ENCODE assay signal across 26 cellular contexts in the genomic region with DNA sequence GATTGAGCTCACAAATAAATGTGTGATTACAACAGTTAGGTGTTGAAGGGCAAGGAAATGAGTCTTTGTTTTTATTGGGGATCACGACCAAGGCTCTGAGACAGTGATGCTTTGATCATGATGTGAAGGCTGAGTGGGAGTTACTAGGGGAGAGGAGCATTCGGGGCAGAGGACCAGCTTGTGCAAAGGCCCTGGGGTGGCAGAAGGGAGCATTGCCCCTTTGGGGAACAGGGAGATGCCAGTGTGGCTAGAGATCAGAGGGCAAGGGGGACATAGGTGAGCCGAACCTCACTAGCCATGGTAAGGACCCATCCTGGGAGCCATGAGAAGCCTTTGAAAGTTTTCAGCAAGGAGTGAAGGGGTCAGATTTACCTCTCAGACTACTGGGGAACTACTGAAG. TPM values are rescaled to one million over a fixed set of nuclear protein-coding genes. Genes with fewer than 3 reads are reported as not detected.
DNase-seq lines count a peak whose midpoint lies in the region; ATAC-seq, FAIRE-seq and TF ChIP-seq lines count a peak whose summit lies in the region.
"Had no signal": no experiment of that assay in that cellular context is flagged by ENCODE, and none has a peak within 500 bp of the region (broad histone marks: within the 10 kb centered on the region; RNA-seq: fewer than 3 reads in every experiment).

No MANE protein-coding gene starts in this region.

- H3K4me3 Mint-ChIP-seq in natural killer cell treated with Interleukin-12 subunit alpha and Interleukin-12 subunit beta and Interleukin-15 and Interleukin-18, amount 100 ng/mL, for 72 hours: no peak overlapping the region
- no peak overlapping the region for H3K4me3 Mint-ChIP-seq in natural killer cell
- peak overlapping the region; percentile 6 for H3K4me3 Mint-ChIP-seq in astrocyte (ENCODE audit: unreplicated experiment)
- no peak overlapping the region for H3K4me3 Mint-ChIP-seq in stimulated activated effector memory CD8-positive, alpha-beta T cell treated with anti-CD3 and anti-CD28 coated beads, Interleukin-12 subunit alpha, Interleukin-12 subunit beta, amount 100 ng/mL, for 72 hours
- no peak overlapping the region for H3K4me3 Mint-ChIP-seq in stimulated activated naive B cell treated with anti-CD40 and anti-IgM and Interleukin-4, amounts not matched to agents 10 μg/mL and 1 μg/mL and 100 μg/mL, for 72 hours
- H3K4me3 Mint-ChIP-seq: CD14-positive monocyte; CD4-positive, alpha-beta T cell; CD8-positive, alpha-beta memory T cell had no signal

- H3K4me2 ChIP-seq in astrocyte (ENCODE audit: low read length): no peak overlapping the region
- H3K4me2 ChIP-seq: A549; BLaER1 treated with 17β-estradiol and CSF1 and Interleukin-3, amounts not matched to agents 10 nM and 100 nM had no signal

- H3K9me3 ChIP-seq in astrocyte (ENCODE audit: insufficient read depth, low read depth, low read length): no peaks in the 10 kb centered on the region
- H3K9me3 ChIP-seq: A549, BE2C had no signal

- no peak for DNase-seq in natural killer cell treated with Interleukin-12 subunit alpha and Interleukin-12 subunit beta and Interleukin-15 and Interleukin-18, amount 100 ng/mL, for 72 hours (ENCODE audit: low spot score)
- DNase-seq in natural killer cell: no peak
- no peak for DNase-seq in astrocyte (ENCODE audit: low read depth)
- no peak for DNase-seq in stimulated activated effector memory CD8-positive, alpha-beta T cell treated with anti-CD3 and anti-CD28 coated beads, Interleukin-12 subunit alpha, Interleukin-12 subunit beta, amount 100 ng/mL, for 72 hours (ENCODE audit: low spot score in 2 of 2)
- DNase-seq in NCI-H1105 treated with DMSO at 0.1 percent for 48 hours (lab: John Stamatoyannopoulos, UW): no peak
- DNase-seq in stimulated activated naive B cell treated with anti-CD40 and anti-IgM and Interleukin-4, amounts not matched to agents 10 μg/mL and 1 μg/mL and 100 μg/mL, for 72 hours: no peak
- DNase-seq: 8988T; ACHN; AML-193; BE2C; CD4-positive, alpha-beta T cell; CD8-positive, alpha-beta memory T cell; DMS 273 treated with DMSO at 0.1 percent for 48 hours; DMS79; EL; GDM1; GM23248; H7; HCEC 1CT had no signal

- no peak for FAIRE-seq in astrocyte (lab: Jason Lieb, UNC)
- FAIRE-seq: A549, D721Med, GM12878, GM19239, H1 had no signal

- intact Hi-C loops in natural killer cell (cut with micrococcal nuclease): no loop called here

- no peaks in the 10 kb centered on the region for H3K79me2 ChIP-seq in astrocyte (ENCODE audit: insufficient read depth, low read length)

- no peak overlapping the region for H3K4me3 ChIP-seq in astrocyte (ENCODE audit: insufficient read depth, low read depth, low read length)
- H3K4me3 ChIP-seq: A549; BLaER1 treated with 17β-estradiol and CSF1 and Interleukin-3, amounts not matched to agents 10 nM and 100 nM; GM12878; GM23248 had no signal

- H3K9me3 Mint-ChIP-seq in natural killer cell treated with Interleukin-12 subunit alpha and Interleukin-12 subunit beta and Interleukin-15 and Interleukin-18, amount 100 ng/mL, for 72 hours: peaks cover 4% of the 10 kb centered on the region
- H3K9me3 Mint-ChIP-seq in natural killer cell: peaks cover 0 to 2% of the 10 kb centered on the region in 2 donors
- peaks cover 5% of the 10 kb centered on the region for H3K9me3 Mint-ChIP-seq in astrocyte (ENCODE audit: unreplicated experiment)
- peaks cover 6% of the 10 kb centered on the region for H3K9me3 Mint-ChIP-seq in stimulated activated effector memory CD8-positive, alpha-beta T cell treated with anti-CD3 and anti-CD28 coated beads, Interleukin-12 subunit alpha, Interleukin-12 subunit beta, amount 100 ng/mL, for 72 hours
- peaks cover 10 to 13% of the 10 kb centered on the region in 2 donors for H3K9me3 Mint-ChIP-seq in stimulated activated naive B cell treated with anti-CD40 and anti-IgM and Interleukin-4, amounts not matched to agents 10 μg/mL and 1 μg/mL and 100 μg/mL, for 72 hours
- H3K9me3 Mint-ChIP-seq: CD4-positive, alpha-beta T cell had no signal

- H3K36me3 Mint-ChIP-seq in natural killer cell treated with Interleukin-12 subunit alpha and Interleukin-12 subunit beta and Interleukin-15 and Interleukin-18, amount 100 ng/mL, for 72 hours: peaks cover 11% of the 10 kb centered on the region
- H3K36me3 Mint-ChIP-seq in natural killer cell (no peaks in the 10 kb centered on the region), astrocyte (ENCODE audit: low read depth, unreplicated experiment) (no peaks in the 10 kb centered on the region)
- H3K36me3 Mint-ChIP-seq in stimulated activated effector memory CD8-positive, alpha-beta T cell treated with anti-CD3 and anti-CD28 coated beads, Interleukin-12 subunit alpha, Interleukin-12 subunit beta, amount 100 ng/mL, for 72 hours: peaks cover 67% of the 10 kb centered on the region
- peaks cover 0 to 25% of the 10 kb centered on the region in 2 donors for H3K36me3 Mint-ChIP-seq in stimulated activated naive B cell treated with anti-CD40 and anti-IgM and Interleukin-4, amounts not matched to agents 10 μg/mL and 1 μg/mL and 100 μg/mL, for 72 hours
- H3K36me3 Mint-ChIP-seq: CD14-positive monocyte had no signal

- H3K4me1 Mint-ChIP-seq in natural killer cell treated with Interleukin-12 subunit alpha and Interleukin-12 subunit beta and Interleukin-15 and Interleukin-18, amount 100 ng/mL, for 72 hours (ENCODE audit: low read depth in 2 of 2): peaks cover 29 to 36% of the 10 kb centered on the region in 2 donors
- H3K4me1 Mint-ChIP-seq in natural killer cell (peaks cover 16 to 22% of the 10 kb centered on the region in 2 donors), astrocyte (ENCODE audit: low read depth, unreplicated experiment) (no peaks in the 10 kb centered on the region)
- peaks cover 30% of the 10 kb centered on the region for H3K4me1 Mint-ChIP-seq in stimulated activated effector memory CD8-positive, alpha-beta T cell treated with anti-CD3 and anti-CD28 coated beads, Interleukin-12 subunit alpha, Interleukin-12 subunit beta, amount 100 ng/mL, for 72 hours
- H3K4me1 Mint-ChIP-seq in stimulated activated naive B cell treated with anti-CD40 and anti-IgM and Interleukin-4, amounts not matched to agents 10 μg/mL and 1 μg/mL and 100 μg/mL, for 72 hours: peaks cover 9 to 19% of the 10 kb centered on the region in 2 donors

- no peak overlapping the region for H2AFZ ChIP-seq in astrocyte (ENCODE audit: low read depth, low read length)
- H2AFZ ChIP-seq: GM23248 had no signal

- TF ChIP-seq CTCF in natural killer cell (IDR thresholded peaks at IDR 0.05) (no peak), astrocyte (IDR thresholded peaks at IDR 0.05; ENCODE audit: insufficient read depth, low read depth, low read length) (no peak)

- H3K4me1 ChIP-seq in astrocyte (ENCODE audit: insufficient read depth, low read length): no peaks in the 10 kb centered on the region
- H3K4me1 ChIP-seq: A549, BE2C had no signal

- H3K27me3 ChIP-seq in astrocyte (ENCODE audit: insufficient read depth, low read length): peaks cover 5% of the 10 kb centered on the region
- H3K27me3 ChIP-seq: BE2C; BLaER1 treated with 17β-estradiol and CSF1 and Interleukin-3, amounts not matched to agents 10 nM and 100 nM had no signal

- no peaks in the 10 kb centered on the region for H4K20me1 ChIP-seq in astrocyte (ENCODE audit: insufficient read depth, low read length)
- H4K20me1 ChIP-seq: BLaER1 treated with 17β-estradiol and CSF1 and Interleukin-3, amounts not matched to agents 10 nM and 100 nM had no signal

- ATAC-seq in natural killer cell treated with Interleukin-12 subunit alpha and Interleukin-12 subunit beta and Interleukin-15 and Interleukin-18, amount 100 ng/mL, for 72 hours: no peak
- no peak for ATAC-seq in natural killer cell
- no peak for ATAC-seq in stimulated activated effector memory CD8-positive, alpha-beta T cell treated with anti-CD3 and anti-CD28 coated beads, Interleukin-12 subunit alpha, Interleukin-12 subunit beta, amount 100 ng/mL, for 72 hours
- ATAC-seq in stimulated activated naive B cell treated with anti-CD40 and anti-IgM and Interleukin-4, amounts not matched to agents 10 μg/mL and 1 μg/mL and 100 μg/mL, for 72 hours (replicated peaks): no peak
- ATAC-seq: A549, GM12878 had no signal

- H3K27ac ChIP-seq in astrocyte (ENCODE audit: low read depth, low read length): no peak overlapping the region
- H3K27ac ChIP-seq: A549; BLaER1 treated with 17β-estradiol and CSF1 and Interleukin-3, amounts not matched to agents 10 nM and 100 nM; GM23248 had no signal

- no peaks in the 10 kb centered on the region for H3K36me3 ChIP-seq in astrocyte (ENCODE audit: insufficient read depth, low read length)
- H3K36me3 ChIP-seq: BE2C had no signal

- H3K27ac Mint-ChIP-seq in natural killer cell treated with Interleukin-12 subunit alpha and Interleukin-12 subunit beta and Interleukin-15 and Interleukin-18, amount 100 ng/mL, for 72 hours: peak overlapping the region; percentile 4 to 67
- H3K27ac Mint-ChIP-seq in natural killer cell: no peak overlapping the region
- peak overlapping the region; percentile 44 for H3K27ac Mint-ChIP-seq in astrocyte (ENCODE audit: unreplicated experiment)
- peak overlapping the region; percentile 4 for H3K27ac Mint-ChIP-seq in stimulated activated effector memory CD8-positive, alpha-beta T cell treated with anti-CD3 and anti-CD28 coated beads, Interleukin-12 subunit alpha, Interleukin-12 subunit beta, amount 100 ng/mL, for 72 hours
- H3K27ac Mint-ChIP-seq in stimulated activated naive B cell treated with anti-CD40 and anti-IgM and Interleukin-4, amounts not matched to agents 10 μg/mL and 1 μg/mL and 100 μg/mL, for 72 hours: no peak overlapping the region
- H3K27ac Mint-ChIP-seq: CD14-positive monocyte; CD4-positive, alpha-beta T cell had no signal

- H3K9ac ChIP-seq in astrocyte (ENCODE audit: low read length): no peak overlapping the region
- H3K9ac ChIP-seq: BLaER1 treated with 17β-estradiol and CSF1 and Interleukin-3, amounts not matched to agents 10 nM and 100 nM; GM23248 had no signal

- no peaks in the 10 kb centered on the region for H3K27me3 Mint-ChIP-seq in natural killer cell treated with Interleukin-12 subunit alpha and Interleukin-12 subunit beta and Interleukin-15 and Interleukin-18, amount 100 ng/mL, for 72 hours
- H3K27me3 Mint-ChIP-seq in natural killer cell (ENCODE audit: low read depth in 2 of 2) (no peaks in the 10 kb centered on the region), astrocyte (ENCODE audit: low read depth, unreplicated experiment) (peaks cover 12% of the 10 kb centered on the region)
- no peaks in the 10 kb centered on the region for H3K27me3 Mint-ChIP-seq in stimulated activated naive B cell treated with anti-CD40 and anti-IgM and Interleukin-4, amounts not matched to agents 10 μg/mL and 1 μg/mL and 100 μg/mL, for 72 hours
- H3K27me3 Mint-ChIP-seq: CD4-positive, alpha-beta T cell; CD8-positive, alpha-beta memory T cell had no signal

RNA-seq across cellular contexts. Expression of a gene that starts 31.1 kb away (rescaled TPM):
- total RNA-seq in natural killer cell treated with Interleukin-12 subunit alpha and Interleukin-12 subunit beta and Interleukin-15 and Interleukin-18, amount 100 ng/mL, for 72 hours: 10 to 100 TPM; 16.3 to 77.3 TPM
- total RNA-seq in natural killer cell (1 to 10 TPM in 1 of 3 donors, under 1 TPM in 2; 0.34 to 1.7 (median 0.50) TPM), astrocyte (0.16 and 0.22 TPM in 2 replicates)
- total RNA-seq: GM23248 had no signal

Comparison
In these comparisons a context has a peak if more than half of its experiments do, and no peak if none do; other contexts are left out.
1. H3K27ac Mint-ChIP-seq: peak in natural killer cell treated with Interleukin-12 subunit alpha and Interleukin-12 subunit beta and Interleukin-15 and Interleukin-18, amount 100 ng/mL, for 72 hours (2 of 2), astrocyte (single experiment) and stimulated activated effector memory CD8-positive, alpha-beta T cell treated with anti-CD3 and anti-CD28 coated beads, Interleukin-12 subunit alpha, Interleukin-12 subunit beta, amount 100 ng/mL, for 72 hours (single experiment); none in natural killer cell (0 of 2) and stimulated activated naive B cell treated with anti-CD40 and anti-IgM and Interleukin-4, amounts not matched to agents 10 μg/mL and 1 μg/mL and 100 μg/mL, for 72 hours (single experiment).
2. RNA of a gene that starts 31.1 kb away (total RNA-seq): 16.3 to 77.3 TPM in natural killer cell treated with Interleukin-12 subunit alpha and Interleukin-12 subunit beta and Interleukin-15 and Interleukin-18, amount 100 ng/mL, for 72 hours; 0.34 to 1.7 TPM in natural killer cell and 0.16 to 0.22 TPM in astrocyte; every median in the first group is over 4 times any median in the second.